8 cellular contexts compared by ENCODE assay signal in genomic region chr16:82995927-82996441, GRCh38.
DNase-seq lines count a peak whose midpoint lies in the region; ATAC-seq and TF ChIP-seq lines count a peak whose summit lies in the region.

No MANE protein-coding gene starts in this region.

- peak; percentile 93 for ATAC-seq in SK-N-SH treated with all-trans-retinoic acid at 6 μM for 48 hours
- ATAC-seq in left ventricle myocardium superior = peak; percentile 72
- ATAC-seq in GM21723 (IDR thresholded peaks at IDR 0.05; ENCODE audit: unreplicated experiment) = no peak

- H3K4me3 ChIP-seq in thyroid gland (replicated peaks in 1 of 3) = no peak overlapping the region

- peak overlapping the region in 2 of 3 donors; percentile 15 to 41 for H3K27ac ChIP-seq in thyroid gland

- no peaks in the 10 kb centered on the region for H3K27me3 ChIP-seq in thyroid gland

- 61 to 71% methylated on average over 5 of the region's 5 CpGs for WGBS in thyroid gland, 2 donors

- TF ChIP-seq POLR2A in thyroid gland (IDR thresholded peaks at IDR 0.05) = no peak

- no peak for TF ChIP-seq CTCF in thyroid gland (IDR thresholded peaks at IDR 0.05)

- H3K36me3 ChIP-seq in thyroid gland = no peaks in the 10 kb centered on the region

- intact Hi-C loops in left ventricle myocardium superior (cut with micrococcal nuclease) (no loop called here), thyroid gland (cut with DNase I) (no loop called here)

- H3K4me1 ChIP-seq in thyroid gland = no peaks in the 10 kb centered on the region

- H3K9me3 ChIP-seq in thyroid gland = no peaks in the 10 kb centered on the region

- DNase-seq in NCI-H1694 (lab: John Stamatoyannopoulos, UW) (peak; percentile 25), NCI-H1694 treated with DMSO at 0.1 percent for 48 hours (lab: John Stamatoyannopoulos, UW) (no peak), left ventricle myocardium superior (no peak), thyroid gland (peak in 1 of 2 donors; percentile 2), NCI-H2171 (lab: John Stamatoyannopoulos, UW) (no peak)
- DNase-seq in activated CD4-positive, alpha-beta T cell treated with anti-CD3 and anti-CD28 coated beads for 1 hour = no peak

TF ChIP-seq in SK-N-SH treated with all-trans-retinoic acid at 6 μM for 48 hours, 23 proteins besides CTCF, POLR2A, EP300 and RAD21:
- TF ChIP-seq RARB (CRISPR knock-in tag; IDR thresholded peaks at IDR 0.05) (no peak), PPARA (CRISPR knock-in tag; IDR thresholded peaks at IDR 0.05; ENCODE audit: borderline replicate concordance) (no peak), OSR1 (CRISPR knock-in tag; IDR thresholded peaks at IDR 0.05) (no peak)
